In the genomic region with DNA sequence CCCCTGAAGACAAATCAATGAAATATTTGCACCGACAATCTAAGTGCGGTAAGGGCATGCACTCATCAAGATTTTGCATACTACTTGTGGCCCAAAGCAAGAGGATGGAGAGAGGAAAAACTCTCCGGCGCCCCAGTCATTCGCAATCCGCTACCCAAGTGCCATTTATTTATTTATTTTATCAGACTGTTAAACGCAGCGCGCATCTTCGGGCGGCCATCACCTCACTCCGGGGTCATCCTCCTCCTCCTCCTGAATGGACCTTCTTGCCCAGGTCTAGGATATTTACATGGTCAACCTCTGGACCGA, we compare ENCODE assay signal across 8 cellular contexts. TPM values are rescaled to one million over a fixed set of nuclear protein-coding genes. Genes with fewer than 3 reads are reported as not detected.
DNase-seq lines count a peak whose midpoint lies in the region; ATAC-seq and TF ChIP-seq lines count a peak whose summit lies in the region.

No MANE protein-coding gene starts in this region.

- no peak for TF ChIP-seq CTCF in kidney epithelial cell (IDR thresholded peaks at IDR 0.05; ENCODE audit: insufficient read depth, low read length, poor library complexity, severe bottlenecking)
- TF ChIP-seq CTCF in testis (IDR thresholded peaks at IDR 0.05) = no peak

- no peak for TF ChIP-seq POLR2A in testis (IDR thresholded peaks at IDR 0.05)

- intact Hi-C loops in testis (cut with DNase I; ENCODE audit: low total_unique reads) = no loop called here

- H3K27me3 ChIP-seq in kidney epithelial cell (ENCODE audit: control insufficient read depth, insufficient read depth, low read length) (no peaks in the 10 kb centered on the region), testis (no peaks in the 10 kb centered on the region)

- H3K4me1 ChIP-seq in testis = peaks cover 4% of the 10 kb centered on the region

- H3K36me3 ChIP-seq in kidney epithelial cell (ENCODE audit: control insufficient read depth, insufficient read depth, low read length) (no peaks in the 10 kb centered on the region), testis (ENCODE audit: low read depth, missing control alignments) (no peaks in the 10 kb centered on the region)

- ATAC-seq in HG02870 (IDR thresholded peaks at IDR 0.05; ENCODE audit: unreplicated experiment) (no peak), GM18909 (IDR thresholded peaks at IDR 0.05; ENCODE audit: poor library complexity, unreplicated experiment) (no peak)

- DNase-seq in NCI-H2171 treated with DMSO at 0.1 percent for 48 hours (lab: John Stamatoyannopoulos, UW) (peak; percentile 72), NCI-H2171 (lab: John Stamatoyannopoulos, UW) (no peak), anterior cingulate cortex (lab: John Stamatoyannopoulos, UW) (peak in 30 of 58 donors; percentile 2 to 64 (median 23)), kidney epithelial cell (ENCODE audit: low read depth) (no peak), testis (peak; percentile 22), T-helper 1 cell (no peak)

- no peaks in the 10 kb centered on the region for H3K9me3 ChIP-seq in testis

- peak overlapping the region in 1 of 2 donors; percentile 91 for H3K27ac ChIP-seq in testis

- peak overlapping the region; percentile 82 for H3K4me3 ChIP-seq in kidney epithelial cell (ENCODE audit: low read depth, low read length)
- peak overlapping the region; percentile 69 to 78 for H3K4me3 ChIP-seq in testis

- WGBS in testis, 2 donors = 0 to 1% methylated on average over 13 of the region's 13 CpGs

RNA-seq across cellular contexts. Expression of gene NOVA1, which starts 1.2 kb away (rescaled TPM):
- 1.4 and 1.7 TPM in 2 replicates for total RNA-seq in kidney epithelial cell
- total RNA-seq in testis = 10 to 100 TPM; 15.0 to 22.3 TPM
- polyA plus RNA-seq in testis (ENCODE audit: insufficient read depth, low read depth, low replicate concordance) = 15.5 TPM

Comparison
In these comparisons a context has a peak if more than half of its experiments do, and no peak if none do; other contexts are left out.
1. DNase-seq: peak in NCI-H2171 treated with DMSO at 0.1 percent for 48 hours (single experiment), anterior cingulate cortex (30 of 58) and testis (single experiment); none in NCI-H2171 (single experiment), kidney epithelial cell (single experiment) and T-helper 1 cell (0 of 5).